8 cellular contexts compared by ENCODE assay signal in genomic region chr7:151058766-151059361, GRCh38.
DNase-seq lines count a peak whose midpoint lies in the region.

No MANE protein-coding gene starts in this region.

- H3K9me3 ChIP-seq in HUES6 (ENCODE audit: control insufficient read depth, insufficient read depth, low read depth, low read length), result no peaks in the 10 kb centered on the region
- H3K9me3 ChIP-seq in iPS-18a (ENCODE audit: control insufficient read depth, low read depth, low read length), result no peaks in the 10 kb centered on the region

- no peaks in the 10 kb centered on the region for H3K36me3 ChIP-seq in HUES6 (ENCODE audit: control insufficient read depth, insufficient read depth, low read length)
- no peaks in the 10 kb centered on the region for H3K36me3 ChIP-seq in iPS-18a (ENCODE audit: control insufficient read depth, low read depth, low read length)

- H3K36me3 Mint-ChIP-seq in activated naive CD8-positive, alpha-beta T cell, result no peaks in the 10 kb centered on the region

- H3K4me1 ChIP-seq in HUES6 (ENCODE audit: control insufficient read depth, insufficient read depth, low read length) (peaks cover 43% of the 10 kb centered on the region), iPS-18a (ENCODE audit: control insufficient read depth, low read depth, low read length) (peaks cover 31% of the 10 kb centered on the region)

- no peaks in the 10 kb centered on the region for H3K27me3 Mint-ChIP-seq in activated naive CD8-positive, alpha-beta T cell

- peaks cover 12% of the 10 kb centered on the region; the same call in 1 of the 2 replicates for H3K27me3 ChIP-seq in HUES6 (ENCODE audit: control insufficient read depth, insufficient read depth, low read length)
- H3K27me3 ChIP-seq in iPS-18a (ENCODE audit: control insufficient read depth, insufficient read depth, low read length), result peaks cover 40% of the 10 kb centered on the region

- no peaks in the 10 kb centered on the region for H3K9me3 Mint-ChIP-seq in activated naive CD8-positive, alpha-beta T cell (ENCODE audit: low read depth)

- H3K27ac Mint-ChIP-seq in activated naive CD8-positive, alpha-beta T cell, result peak overlapping the region; percentile 90

- H3K4me3 Mint-ChIP-seq in activated naive CD8-positive, alpha-beta T cell, result peak overlapping the region; percentile 95

- DNase-seq in COLO668 (lab: John Stamatoyannopoulos, UW; ENCODE audit: unreplicated experiment) (peak; percentile 29), SHP77 treated with DMSO at 0.1 percent for 48 hours (lab: John Stamatoyannopoulos, UW) (no peak), GDM1 (lab: John Stamatoyannopoulos, UW) (no peak), GM19240 (ENCODE audit: insufficient read length, low spot score) (no peak)

- peaks cover 20% of the 10 kb centered on the region for H3K4me1 Mint-ChIP-seq in activated naive CD8-positive, alpha-beta T cell (ENCODE audit: low read depth)

- no peak overlapping the region for H3K27ac ChIP-seq in HUES6 (ENCODE audit: low read depth, low read length)
- H3K27ac ChIP-seq in iPS-18a (ENCODE audit: low read length), result no peak overlapping the region
- H3K27ac ChIP-seq in skin epidermis, result peak overlapping the region; percentile 50 to 98 (median 92)

- H3K4me3 ChIP-seq in HUES6 (ENCODE audit: low read depth, low read length) (peak overlapping the region; percentile 86), iPS-18a (ENCODE audit: low read length) (peak overlapping the region; percentile 78), skin epidermis (peak overlapping the region; percentile 61 to 95 (median 76))

- H3K9ac ChIP-seq in HUES6 (ENCODE audit: low read length), result peak overlapping the region; percentile 71
- H3K9ac ChIP-seq in iPS-18a (ENCODE audit: low read length), result peak overlapping the region; percentile 29

Comparison
In these comparisons a context has a peak if more than half of its experiments do, and no peak if none do; other contexts are left out.
1. H3K27ac ChIP-seq: peak in skin epidermis (21 of 21); none in HUES6 (single experiment) and iPS-18a (single experiment).
2. Peak in every context shown above with its lines, with median percentiles within 50 percentile points of each other: H3K4me3 ChIP-seq.